In genomic region chr3:4730734-4731133, GRCh38 we compare ENCODE assay signal across 12 cellular contexts.
A peak's percentile ranks its signal among the peaks of the same experiment; 100 is the strongest.
DNase-seq lines count a peak whose midpoint lies in the region; FAIRE-seq and TF ChIP-seq lines count a peak whose summit lies in the region.
"Had no signal": no experiment of that assay in that cellular context is flagged by ENCODE, and none has a peak within 500 bp of the region (broad histone marks: within the 10 kb centered on the region; RNA-seq: fewer than 3 reads in every experiment).

No MANE protein-coding gene starts in this region.

- TF ChIP-seq CTCF in nephron progenitor cell (IDR thresholded peaks at IDR 0.05) = no peak

- H3K9me3 Mint-ChIP-seq in nephron progenitor cell = no peaks in the 10 kb centered on the region
- H3K9me3 Mint-ChIP-seq: activated CD4-positive, alpha-beta T cell treated with anti-CD3 and anti-CD28 coated beads, Interleukin-2, amount 10 ng/mL, durations not matched to agents 7 days and 5 days; CD14-positive monocyte had no signal

- DNase-seq in NCI-H2227 treated with DMSO at 0.1 percent for 48 hours (lab: John Stamatoyannopoulos, UW) (peak; percentile 40), nephron progenitor cell (no peak), COR-L47 (lab: John Stamatoyannopoulos, UW) (no peak), small intestine (no peak), NCI-H1105 (lab: John Stamatoyannopoulos, UW) (no peak)
- DNase-seq: activated CD4-positive, alpha-beta T cell treated with anti-CD3 and anti-CD28 coated beads, Interleukin-2, amount 10 ng/mL, durations not matched to agents 7 days and 5 days; GF-D8 had no signal

- H3K4me3 Mint-ChIP-seq in nephron progenitor cell = peak overlapping the region; percentile 21
- H3K4me3 Mint-ChIP-seq: activated CD4-positive, alpha-beta T cell treated with anti-CD3 and anti-CD28 coated beads, Interleukin-2, amount 10 ng/mL, durations not matched to agents 7 days and 5 days; CD14-positive monocyte had no signal

- WGBS in small intestine, 3 donors = 90 to 96% (median 92%) methylated on average over 7 of the region's 7 CpGs

- no peaks in the 10 kb centered on the region for H3K4me1 ChIP-seq in small intestine (ENCODE audit: control insufficient read depth in 2 of 2, insufficient read depth in 1 of 2, low read depth in 1 of 2, low read length in 1 of 2)

- no peak for FAIRE-seq in small intestine (lab: Jason Lieb, UNC)
- FAIRE-seq: RCC 7860 had no signal

- H3K36me3 ChIP-seq in small intestine (ENCODE audit: control insufficient read depth in 2 of 2, insufficient read depth in 2 of 2, low read length in 2 of 2) = no peaks in the 10 kb centered on the region

- H3K27me3 ChIP-seq in small intestine (ENCODE audit: control insufficient read depth in 2 of 2, insufficient read depth in 2 of 2, low read length in 2 of 2) = no peaks in the 10 kb centered on the region

- peak overlapping the region; percentile 58 for H3K27ac Mint-ChIP-seq in nephron progenitor cell
- H3K27ac Mint-ChIP-seq: activated CD4-positive, alpha-beta T cell treated with anti-CD3 and anti-CD28 coated beads, Interleukin-2, amount 10 ng/mL, durations not matched to agents 7 days and 5 days; progenitor cell of endocrine pancreas had no signal

- H3K9me3 ChIP-seq in small intestine (ENCODE audit: control insufficient read depth, low read depth) = no peaks in the 10 kb centered on the region

- no peak overlapping the region for H3K4me3 ChIP-seq in small intestine (ENCODE audit: low read depth in 1 of 2, low read length in 2 of 2)

- H3K27me3 Mint-ChIP-seq in nephron progenitor cell (ENCODE audit: low read depth, poor library complexity) = no peaks in the 10 kb centered on the region
- H3K27me3 Mint-ChIP-seq: activated CD4-positive, alpha-beta T cell treated with anti-CD3 and anti-CD28 coated beads, Interleukin-2, amount 10 ng/mL, durations not matched to agents 7 days and 5 days had no signal

- H3K27ac ChIP-seq in cingulate gyrus (ENCODE audit: low read depth, low read length) (peak overlapping the region; percentile 76), temporal lobe (ENCODE audit: low read depth, low read length) (peak overlapping the region; percentile 63), small intestine (ENCODE audit: low read depth in 1 of 2, low read length in 1 of 2) (no peak overlapping the region)

- H3K36me3 Mint-ChIP-seq in nephron progenitor cell (ENCODE audit: low read depth) = peaks cover 59% of the 10 kb centered on the region

- H3K4me1 Mint-ChIP-seq in nephron progenitor cell = peaks cover 61% of the 10 kb centered on the region
- H3K4me1 Mint-ChIP-seq: CD14-positive monocyte had no signal

Comparison
In these comparisons a context has a peak if more than half of its experiments do, and no peak if none do; other contexts are left out.
1. H3K27ac ChIP-seq: peak in cingulate gyrus (single experiment) and temporal lobe (single experiment); none in small intestine (0 of 2).